In genomic region chr16:78822509-78822908, GRCh38 we compare ENCODE assay signal across 22 cellular contexts.
"Had no signal": no experiment of that assay in that cellular context is flagged by ENCODE, and none has a peak within 500 bp of the region (broad histone marks: within the 10 kb centered on the region; RNA-seq: fewer than 3 reads in every experiment).

No MANE protein-coding gene starts in this region.

- H3K4me1 ChIP-seq: SJSA1 had no signal

- DNase-seq: Kasumi-1, MM.1S, NCI-H1092 treated with DMSO at 0.1 percent for 48 hours, NCI-H1436, NCI-H187, NCI-H2029, NCI-H2171, NCI-H226, NCI-H446, NCI-H510A, NCI-H524 treated with DMSO at 0.1 percent for 48 hours, NCI-H69, NCI-H774, Right ventricle myocardium superior, RPMI8226, SIG-M5 had no signal

- H3K27ac ChIP-seq: HL-60, KMS-11, SJSA1, SK-N-MC had no signal

- H3K4me2 ChIP-seq: KMS-11 had no signal

- H3K27me3 ChIP-seq: SJSA1 had no signal

- H3K36me3 ChIP-seq: SJSA1 had no signal

- H3K4me3 ChIP-seq: SJSA1, SK-N-MC had no signal

- FAIRE-seq: HTR-8/SVneo, RCC 7860 had no signal

- H3K9ac ChIP-seq: KMS-11 had no signal
